In the genomic region with DNA sequence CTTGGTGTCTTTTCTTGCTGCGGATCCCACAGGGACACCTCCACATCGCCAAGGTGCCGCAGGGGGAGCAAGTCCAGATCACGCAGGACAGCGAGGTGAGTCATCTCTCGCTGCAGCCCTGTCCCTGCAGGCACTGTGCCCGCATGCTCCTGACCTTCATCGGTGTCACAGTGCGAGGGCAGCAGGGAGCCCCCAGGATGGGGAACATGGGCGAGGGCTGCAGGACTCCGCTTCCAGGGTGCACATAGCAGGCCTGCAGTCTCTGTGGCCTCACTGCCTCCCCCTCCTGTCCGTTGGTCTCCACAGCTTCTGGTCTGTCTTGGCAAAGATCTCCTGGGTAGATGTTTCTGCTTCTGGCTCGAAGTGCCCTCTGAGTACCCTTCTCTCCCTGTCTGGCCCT, we compare ENCODE assay signal across 1 cellular context.
TF ChIP-seq lines count a peak whose summit lies in the region.

No MANE protein-coding gene starts in this region.

TF ChIP-seq in HepG2, 621 proteins besides CTCF, POLR2A, EP300 and RAD21:
- TF ChIP-seq ZFX (CRISPR knock-in tag; IDR thresholded peaks at IDR 0.05; ENCODE audit: low read depth) (0 out of 2 replicates have a peak, but pooled peaks have one; percentile 32), ZSCAN31 (CRISPR knock-in tag; IDR thresholded peaks at IDR 0.05; ENCODE audit: low read depth) (0 out of 2 replicates have a peak, but pooled peaks have one; percentile 32), STAG1 (CRISPR knock-in tag; IDR thresholded peaks at IDR 0.05) (peak; percentile 50)
